ENCODE assay signal across 11 cellular contexts in the genomic region with DNA sequence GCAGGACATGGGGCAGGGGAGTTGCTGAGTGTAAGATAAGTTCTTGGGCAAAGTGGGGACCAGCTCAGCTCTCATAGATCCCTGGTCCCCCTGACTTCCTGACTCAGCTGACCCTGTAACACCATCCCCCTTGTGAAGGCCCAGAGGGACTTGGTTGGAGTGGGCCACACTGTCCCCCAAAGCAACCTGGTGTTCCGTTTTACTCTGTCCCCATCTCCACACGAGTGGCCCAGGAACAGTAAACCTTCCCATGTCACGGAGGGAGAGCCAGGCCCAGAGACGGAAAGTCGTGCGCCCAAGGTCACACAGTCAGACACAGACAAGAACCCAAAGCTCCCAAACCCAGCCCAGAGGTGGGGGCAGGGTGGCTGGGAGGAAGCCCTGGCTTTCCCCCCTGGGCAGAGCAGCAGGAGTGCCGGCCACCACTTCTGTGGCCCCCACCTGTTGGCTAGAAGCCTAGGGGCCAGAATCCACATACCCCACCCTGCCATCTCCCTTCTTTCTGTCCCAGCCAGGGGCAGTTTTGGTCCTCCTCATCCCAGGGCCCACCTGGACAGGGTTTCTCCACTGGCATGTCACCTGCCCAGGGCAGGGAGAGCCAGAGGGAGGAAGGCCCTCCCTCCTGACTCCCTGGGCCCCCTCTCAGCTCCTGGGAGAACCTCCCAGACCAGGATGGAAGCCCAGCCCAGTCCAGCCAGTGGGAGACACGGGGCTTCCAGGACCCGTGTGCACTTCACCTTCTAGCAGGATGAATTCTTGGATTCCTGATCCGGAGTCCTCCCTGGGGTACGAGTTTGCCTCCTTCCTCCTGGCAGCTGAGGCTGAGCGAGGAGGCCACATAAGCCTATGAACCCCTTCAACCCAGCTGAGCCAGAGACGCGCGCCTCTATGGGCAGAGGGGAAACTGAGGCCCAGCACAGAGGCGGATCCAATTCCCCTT. TPM values are rescaled to one million over a fixed set of nuclear protein-coding genes. Genes with fewer than 3 reads are reported as not detected.
A peak's percentile ranks its signal among the peaks of the same experiment; 100 is the strongest.
DNase-seq lines count a peak whose midpoint lies in the region; ATAC-seq and TF ChIP-seq lines count a peak whose summit lies in the region.
"Had no signal": no experiment of that assay in that cellular context is flagged by ENCODE, and none has a peak within 500 bp of the region (broad histone marks: within the 10 kb centered on the region; RNA-seq: fewer than 3 reads in every experiment).

No MANE protein-coding gene starts in this region.

- H3K18ac ChIP-seq in trophoblast cell (ENCODE audit: low read length): no peak overlapping the region

- no peak overlapping the region for H2AK5ac ChIP-seq in trophoblast cell (ENCODE audit: low read length)

- H4K91ac ChIP-seq in trophoblast cell (ENCODE audit: low read depth, low read length): no peak overlapping the region

- DNase-seq in Peyer's patch: no peak
- DNase-seq in trophoblast cell: no peak
- DNase-seq in DMS53 (lab: John Stamatoyannopoulos, UW): no peak
- no peak for DNase-seq in GM20000 (ENCODE audit: low spot score)
- DNase-seq: NCI-H2107 had no signal

- peak overlapping the region; percentile 40 for H2AFZ ChIP-seq in trophoblast cell (ENCODE audit: insufficient read depth, low read length, poor library complexity)

- H3K27me3 ChIP-seq in Peyer's patch (peaks cover 0 to 4% of the 10 kb centered on the region in 2 donors), trophoblast cell (ENCODE audit: insufficient read depth, low read length) (peaks cover 30% of the 10 kb centered on the region)

- no peak overlapping the region for H2BK5ac ChIP-seq in trophoblast cell (ENCODE audit: low read depth, low read length, poor library complexity)

- H3K4ac ChIP-seq in trophoblast cell (ENCODE audit: low read depth, low read length): no peak overlapping the region

- TF ChIP-seq CTCF in Peyer's patch (IDR thresholded peaks at IDR 0.05): no peak
- no peak for TF ChIP-seq CTCF in GM20000 (IDR thresholded peaks at IDR 0.05; ENCODE audit: extremely low read depth, missing control alignments)

- no peak overlapping the region for H3K14ac ChIP-seq in trophoblast cell (ENCODE audit: low read length)

- H2BK12ac ChIP-seq in trophoblast cell (ENCODE audit: low read length): no peak overlapping the region

- H3K79me2 ChIP-seq in trophoblast cell (ENCODE audit: control insufficient read depth, insufficient read depth, low read length, poor library complexity): no peaks in the 10 kb centered on the region

- H3K36me3 ChIP-seq in ES-I3 (ENCODE audit: insufficient read depth, low read length): no peaks in the 10 kb centered on the region
- no peaks in the 10 kb centered on the region for H3K36me3 ChIP-seq in Peyer's patch
- no peaks in the 10 kb centered on the region for H3K36me3 ChIP-seq in trophoblast cell (ENCODE audit: control insufficient read depth in 1 of 2, insufficient read depth in 2 of 2, low read length in 2 of 2)

- no peak for TF ChIP-seq POLR2A in Peyer's patch (IDR thresholded peaks at IDR 0.05)

- no peak overlapping the region for H3K23ac ChIP-seq in trophoblast cell (ENCODE audit: low read length)

- ATAC-seq in GM18867 (IDR thresholded peaks at IDR 0.05; ENCODE audit: unreplicated experiment): no peak

- H3K4me3 ChIP-seq in Peyer's patch: peak overlapping the region in 3 of 4 donors; percentile 12 to 67 (median 42)
- H3K4me3 ChIP-seq in iPS-11a (ENCODE audit: low read depth, low read length): peak overlapping the region; percentile 47
- H3K4me3 ChIP-seq in trophoblast cell (ENCODE audit: low read depth, low read length): no peak overlapping the region

- WGBS in trophoblast cell (ENCODE audit: extremely low coverage, insufficient coverage, insufficient read length): no CpG with 5 or more reads among the region's 16 CpGs

- H3K9ac ChIP-seq in ES-I3 (ENCODE audit: low read depth, low read length): peak overlapping the region; percentile 60; the same call in 1 of the 2 replicates
- no peak overlapping the region for H3K9ac ChIP-seq in trophoblast cell (ENCODE audit: low read length)

- no peaks in the 10 kb centered on the region for H3K79me1 ChIP-seq in trophoblast cell (ENCODE audit: low read length)

- H3K27ac ChIP-seq in Peyer's patch (peak overlapping the region in 3 of 4 donors; percentile 32 to 64 (median 39)), trophoblast cell (ENCODE audit: low read depth, low read length) (no peak overlapping the region)

- H2BK120ac ChIP-seq in trophoblast cell (ENCODE audit: insufficient read depth, low read length, poor library complexity): no peak overlapping the region

- no peak overlapping the region for H4K12ac ChIP-seq in trophoblast cell (ENCODE audit: low read depth, low read length)

- H4K8ac ChIP-seq in trophoblast cell (ENCODE audit: low read depth, low read length): no peak overlapping the region

- H3K9me3 ChIP-seq in ES-I3 (ENCODE audit: control insufficient read depth, insufficient read depth, low read length) (no peaks in the 10 kb centered on the region), Peyer's patch (no peaks in the 10 kb centered on the region), trophoblast cell (ENCODE audit: insufficient read depth, low read depth, low read length) (peaks cover 4% of the 10 kb centered on the region)

- H3K4me1 ChIP-seq in ES-I3 (ENCODE audit: insufficient read depth, low read length) (peaks cover 8% of the 10 kb centered on the region; the same call in 1 of the 2 replicates), Peyer's patch (peaks cover 0 to 18% (median 2%) of the 10 kb centered on the region in 4 donors), trophoblast cell (ENCODE audit: control insufficient read depth in 1 of 2, insufficient read depth in 2 of 2, low read length in 2 of 2) (peaks cover 0 to 4% of the 10 kb centered on the region in 2 experiments)

- H3K4me2 ChIP-seq in trophoblast cell (ENCODE audit: low read length): no peak overlapping the region

RNA-seq across cellular contexts. Expression of a gene that starts 20.6 kb away (rescaled TPM):
- total RNA-seq in Peyer's patch: 1 to 10 TPM in 3 of 4 donors, not detected in 1; 1.1 to 6.3 (median 5.0) TPM
- polyA plus RNA-seq in trophoblast cell (2013): 0.60 and 0.69 TPM in 2 replicates

RNA-seq across cellular contexts. Expression of a gene that starts 22.7 kb away (rescaled TPM):
- total RNA-seq in Peyer's patch: 100 to 1,000 TPM; 114 to 465 (median 293) TPM
- polyA plus RNA-seq in trophoblast cell (2013): 0.19 and 0.26 TPM in 2 replicates
- total RNA-seq: activated CD4-positive, alpha-beta T cell treated with anti-CD3 and anti-CD28 coated beads for 36 hours; activated T-helper 1 cell treated with anti-CD3 and anti-CD28 coated beads, Interleukin-12 subunit alpha, Interleukin-12 subunit beta, Interleukin-2, Interleukin-4 antibody, amounts not matched to agents 30 ng/mL and 10 ng/mL and 1 ng/mL, durations not matched to agents 14 hours and 24 hours and 36 hours; endothelial cell of umbilical vein had no signal
- polyA plus RNA-seq: endothelial cell of umbilical vein had no signal

RNA-seq across cellular contexts. Expression of a gene that starts 36.2 kb away (rescaled TPM):
- 1 to 10 TPM; 1.7 to 8.1 (median 5.6) TPM for total RNA-seq in Peyer's patch
- polyA plus RNA-seq in trophoblast cell (2013): 5.4 and 6.0 TPM in 2 replicates

RNA-seq across cellular contexts. Expression of a gene that starts 36.3 kb away (rescaled TPM):
- total RNA-seq in Peyer's patch: 10 to 100 TPM; 34.5 to 48.7 (median 44.1) TPM
- 67.3 and 70.4 TPM in 2 replicates for polyA plus RNA-seq in trophoblast cell (2013)
